In genomic region chr3:80993241-80993945, GRCh38 we compare ENCODE assay signal across 15 cellular contexts.
DNase-seq lines count a peak whose midpoint lies in the region; ATAC-seq and TF ChIP-seq lines count a peak whose summit lies in the region.
"Had no signal": no experiment of that assay in that cellular context is flagged by ENCODE, and none has a peak within 500 bp of the region (broad histone marks: within the 10 kb centered on the region; RNA-seq: fewer than 3 reads in every experiment).

No MANE protein-coding gene starts in this region.

- WGBS in smooth muscle cell (ENCODE audit: low lambda C conversion rate), result 86% methylated on average over 2 of the region's 2 CpGs

- peak overlapping the region; percentile 10 for H3K4me3 ChIP-seq in smooth muscle cell
- no peak overlapping the region for H3K4me3 ChIP-seq in CD8-positive, alpha-beta T cell (ENCODE audit: low read depth, low read length)

- H3K36me3 ChIP-seq in smooth muscle cell (ENCODE audit: low read depth), result no peaks in the 10 kb centered on the region
- H3K36me3 ChIP-seq in CD8-positive, alpha-beta T cell (ENCODE audit: insufficient read depth, low read length), result no peaks in the 10 kb centered on the region
- H3K36me3 ChIP-seq: BE2C had no signal

- no peak for TF ChIP-seq CTCF in smooth muscle cell (IDR thresholded peaks at IDR 0.05; ENCODE audit: borderline replicate concordance, insufficient read depth, poor library complexity, severe bottlenecking)
- TF ChIP-seq CTCF in CD8-positive, alpha-beta T cell (IDR thresholded peaks at IDR 0.05), result no peak

- H3K4me1 ChIP-seq in smooth muscle cell (ENCODE audit: low read depth), result no peaks in the 10 kb centered on the region
- H3K4me1 ChIP-seq in CD8-positive, alpha-beta T cell (ENCODE audit: insufficient read depth, low read length), result no peaks in the 10 kb centered on the region
- H3K4me1 ChIP-seq: BE2C had no signal

- no peak overlapping the region for H3K4me3 Mint-ChIP-seq in CD8-positive, alpha-beta T cell

- H3K4me2 ChIP-seq in smooth muscle cell, result no peak overlapping the region

- H2AFZ ChIP-seq in smooth muscle cell (ENCODE audit: low read depth), result no peak overlapping the region

- H3K36me3 Mint-ChIP-seq in CD8-positive, alpha-beta T cell, result no peaks in the 10 kb centered on the region

- peaks cover 13% of the 10 kb centered on the region for H3K9me3 Mint-ChIP-seq in CD8-positive, alpha-beta T cell

- H3K27ac ChIP-seq in smooth muscle cell (ENCODE audit: low read depth), result no peak overlapping the region
- no peak overlapping the region for H3K27ac ChIP-seq in CD8-positive, alpha-beta T cell (ENCODE audit: low read depth, low read length)

- no peak overlapping the region for H3K27ac Mint-ChIP-seq in CD8-positive, alpha-beta T cell

- H3K27me3 Mint-ChIP-seq in CD8-positive, alpha-beta T cell (ENCODE audit: low read depth), result no peaks in the 10 kb centered on the region

- POLR2A ChIA-PET in CD8-positive, alpha-beta T cell (lab: Charles Lee), result no interaction called here

- intact Hi-C loops in CD8-positive, alpha-beta T cell (cut with DNase I, micrococcal nuclease), result no loop called here

- no peaks in the 10 kb centered on the region for H3K79me2 ChIP-seq in smooth muscle cell (ENCODE audit: low read depth)

- no peaks in the 10 kb centered on the region for H3K9me3 ChIP-seq in smooth muscle cell (replicated peaks; ENCODE audit: low read depth)
- H3K9me3 ChIP-seq in CD8-positive, alpha-beta T cell (ENCODE audit: low read length), result no peaks in the 10 kb centered on the region
- H3K9me3 ChIP-seq: BE2C had no signal

- no peak overlapping the region for H3K9ac ChIP-seq in smooth muscle cell (ENCODE audit: low read depth)

- CTCF ChIA-PET in CD8-positive, alpha-beta T cell (lab: Charles Lee), result no interaction called here

- H3K27me3 ChIP-seq in smooth muscle cell (ENCODE audit: low read depth), result no peaks in the 10 kb centered on the region
- H3K27me3 ChIP-seq in CD8-positive, alpha-beta T cell (ENCODE audit: insufficient read depth, low read length), result no peaks in the 10 kb centered on the region
- H3K27me3 ChIP-seq: BE2C had no signal

- no peaks in the 10 kb centered on the region for H3K4me1 Mint-ChIP-seq in CD8-positive, alpha-beta T cell (ENCODE audit: low read depth)

- no peaks in the 10 kb centered on the region for H4K20me1 ChIP-seq in smooth muscle cell (ENCODE audit: low read depth)

- no peaks in the 10 kb centered on the region for H3F3A ChIP-seq in smooth muscle cell (ENCODE audit: low read depth)

- DNase-seq in smooth muscle cell (lab: John Stamatoyannopoulos, UW; ENCODE audit: unreplicated experiment), result no peak
- DNase-seq in CD8-positive, alpha-beta T cell, result no peak
- DNase-seq in NCI-H1092 treated with DMSO at 0.1 percent for 48 hours (lab: John Stamatoyannopoulos, UW), result no peak
- no peak for DNase-seq in activated effector memory CD4-positive, alpha-beta T cell treated with Interleukin-2 at 50 U/mL for 16 hours
- DNase-seq: activated CD8-positive, alpha-beta memory T cell treated with anti-CD3 and anti-CD28 coated beads, Interleukin-2, amount 50 U/mL, for 48 hours; activated naive CD4-positive, alpha-beta T cell treated with Interleukin-2 at 50 U/mL for 16 hours; BE2C; erythroblast; NCI-H1436; NCI-H345; retina; Right ventricle myocardium superior had no signal

- ATAC-seq in GM19043 (IDR thresholded peaks at IDR 0.05; ENCODE audit: low read depth, unreplicated experiment), result peak; percentile 72
- ATAC-seq in HG02759 (IDR thresholded peaks at IDR 0.05; ENCODE audit: unreplicated experiment), result peak; percentile 76
- peak; percentile 73 for ATAC-seq in HG03457 (IDR thresholded peaks at IDR 0.05; ENCODE audit: unreplicated experiment)
- ATAC-seq in CD8-positive, alpha-beta T cell, result no peak
